In the genomic region with DNA sequence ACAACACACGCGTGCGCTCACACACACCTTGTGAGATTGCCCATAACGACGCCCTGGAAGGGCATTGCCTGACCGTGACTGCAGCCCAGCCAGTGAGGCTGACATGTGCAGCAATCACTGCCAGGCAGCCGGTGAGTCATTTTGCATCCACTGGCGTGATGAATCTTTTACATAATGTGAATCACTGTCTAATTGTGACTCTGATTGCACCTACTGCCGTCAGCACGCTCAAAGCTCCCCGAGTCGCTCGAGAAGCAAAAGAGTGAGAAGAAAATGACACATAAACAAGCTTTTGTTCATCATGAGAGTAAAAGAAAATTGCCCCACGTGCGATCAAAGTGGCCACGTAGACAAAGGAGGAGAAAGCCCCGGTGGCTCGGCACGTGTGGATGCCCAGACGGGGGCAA, we compare ENCODE assay signal across 9 cellular contexts.
DNase-seq lines count a peak whose midpoint lies in the region; ATAC-seq and TF ChIP-seq lines count a peak whose summit lies in the region.
"Had no signal": no experiment of that assay in that cellular context is flagged by ENCODE, and none has a peak within 500 bp of the region (broad histone marks: within the 10 kb centered on the region; RNA-seq: fewer than 3 reads in every experiment).

No MANE protein-coding gene starts in this region.

- H3K4me3 ChIP-seq in neural progenitor cell = no peak overlapping the region

- no peaks in the 10 kb centered on the region for H3K79me2 ChIP-seq in neural progenitor cell (ENCODE audit: low read depth)

- H3K27ac Mint-ChIP-seq in activated naive CD4-positive, alpha-beta T cell treated with anti-CD3 and anti-CD28 coated beads, Interleukin-2, amount 10 ng/mL, durations not matched to agents 7 days and 5 days = no peak overlapping the region
- H3K27ac Mint-ChIP-seq in activated naive CD8-positive, alpha-beta T cell treated with anti-CD3 and anti-CD28 coated beads, Interleukin-2, amount 50 U/mL, for 24 hours = no peak overlapping the region
- no peak overlapping the region for H3K27ac Mint-ChIP-seq in neural progenitor cell
- H3K27ac Mint-ChIP-seq: naive B cell had no signal

- no peaks in the 10 kb centered on the region for H3K4me1 ChIP-seq in neural progenitor cell

- H4K20me1 ChIP-seq in neural progenitor cell (ENCODE audit: low read depth) = no peaks in the 10 kb centered on the region

- H3F3A ChIP-seq in neural progenitor cell (ENCODE audit: low read depth) = no peaks in the 10 kb centered on the region

- TF ChIP-seq CTCF in neural progenitor cell (IDR thresholded peaks at IDR 0.05) = no peak

- H3K4me2 ChIP-seq in neural progenitor cell = no peak overlapping the region

- no peak overlapping the region for H2AFZ ChIP-seq in neural progenitor cell (replicated peaks)

- no peaks in the 10 kb centered on the region for H3K27me3 ChIP-seq in neural progenitor cell

- H3K9ac ChIP-seq in neural progenitor cell = no peak overlapping the region

- H3K27ac ChIP-seq in neural progenitor cell = no peak overlapping the region

- H3K27me3 Mint-ChIP-seq in activated naive CD4-positive, alpha-beta T cell treated with anti-CD3 and anti-CD28 coated beads, Interleukin-2, amount 10 ng/mL, durations not matched to agents 7 days and 5 days = peaks cover 15% of the 10 kb centered on the region
- peaks cover 37% of the 10 kb centered on the region for H3K27me3 Mint-ChIP-seq in activated naive CD8-positive, alpha-beta T cell treated with anti-CD3 and anti-CD28 coated beads, Interleukin-2, amount 50 U/mL, for 24 hours
- H3K27me3 Mint-ChIP-seq in neural progenitor cell (ENCODE audit: insufficient read depth, low read depth) = peaks cover 2% of the 10 kb centered on the region

- no peaks in the 10 kb centered on the region for H3K36me3 Mint-ChIP-seq in activated naive CD4-positive, alpha-beta T cell treated with anti-CD3 and anti-CD28 coated beads, Interleukin-2, amount 10 ng/mL, durations not matched to agents 7 days and 5 days
- no peaks in the 10 kb centered on the region for H3K36me3 Mint-ChIP-seq in activated naive CD8-positive, alpha-beta T cell treated with anti-CD3 and anti-CD28 coated beads, Interleukin-2, amount 50 U/mL, for 24 hours (ENCODE audit: low read depth)
- H3K36me3 Mint-ChIP-seq in neural progenitor cell = no peaks in the 10 kb centered on the region
- H3K36me3 Mint-ChIP-seq: naive B cell had no signal

- H3K4me3 Mint-ChIP-seq in activated naive CD4-positive, alpha-beta T cell treated with anti-CD3 and anti-CD28 coated beads, Interleukin-2, amount 10 ng/mL, durations not matched to agents 7 days and 5 days = no peak overlapping the region
- H3K4me3 Mint-ChIP-seq in activated naive CD8-positive, alpha-beta T cell treated with anti-CD3 and anti-CD28 coated beads, Interleukin-2, amount 50 U/mL, for 24 hours = no peak overlapping the region
- H3K4me3 Mint-ChIP-seq in neural progenitor cell = no peak overlapping the region

- ATAC-seq in HG03432 (IDR thresholded peaks at IDR 0.05; ENCODE audit: unreplicated experiment) = peak; percentile 72
- ATAC-seq in activated naive CD8-positive, alpha-beta T cell treated with anti-CD3 and anti-CD28 coated beads, Interleukin-2, amount 50 U/mL, for 24 hours = peak; percentile 70

- no peaks in the 10 kb centered on the region for H3K9me3 Mint-ChIP-seq in activated naive CD4-positive, alpha-beta T cell treated with anti-CD3 and anti-CD28 coated beads, Interleukin-2, amount 10 ng/mL, durations not matched to agents 7 days and 5 days
- H3K9me3 Mint-ChIP-seq in activated naive CD8-positive, alpha-beta T cell treated with anti-CD3 and anti-CD28 coated beads, Interleukin-2, amount 50 U/mL, for 24 hours = no peaks in the 10 kb centered on the region
- peaks cover 2% of the 10 kb centered on the region for H3K9me3 Mint-ChIP-seq in neural progenitor cell

- H3K4me1 Mint-ChIP-seq in activated naive CD4-positive, alpha-beta T cell treated with anti-CD3 and anti-CD28 coated beads, Interleukin-2, amount 10 ng/mL, durations not matched to agents 7 days and 5 days = no peaks in the 10 kb centered on the region
- peaks cover 32% of the 10 kb centered on the region for H3K4me1 Mint-ChIP-seq in activated naive CD8-positive, alpha-beta T cell treated with anti-CD3 and anti-CD28 coated beads, Interleukin-2, amount 50 U/mL, for 24 hours
- H3K4me1 Mint-ChIP-seq in neural progenitor cell = no peaks in the 10 kb centered on the region
- H3K4me1 Mint-ChIP-seq: naive B cell had no signal

- DNase-seq in activated naive CD4-positive, alpha-beta T cell treated with Interleukin-2 at 50 U/mL for 16 hours = peak; percentile 70
- no peak for DNase-seq in activated naive CD4-positive, alpha-beta T cell treated with anti-CD3 and anti-CD28 coated beads, Interleukin-2, amount 10 ng/mL, durations not matched to agents 7 days and 5 days
- peak; percentile 23 for DNase-seq in activated naive CD8-positive, alpha-beta T cell treated with anti-CD3 and anti-CD28 coated beads, Interleukin-2, amount 50 U/mL, for 24 hours
- DNase-seq in superior temporal gyrus (ENCODE audit: extremely low spot score) (peak; percentile 50), NCI-H2107 (lab: John Stamatoyannopoulos, UW) (no peak), GF-D8 (lab: John Stamatoyannopoulos, UW) (no peak), neural progenitor cell (ENCODE audit: low spot score) (no peak)
- DNase-seq: naive B cell had no signal

- no peaks in the 10 kb centered on the region for H3K36me3 ChIP-seq in neural progenitor cell

- CTCF ChIA-PET in activated naive CD4-positive, alpha-beta T cell treated with anti-CD3 and anti-CD28 coated beads, Interleukin-2, amount 10 ng/mL, durations not matched to agents 7 days and 5 days (lab: Charles Lee) = no interaction called here

- no peaks in the 10 kb centered on the region for H3K9me3 ChIP-seq in neural progenitor cell (ENCODE audit: low read depth)

Comparison
In these comparisons a context has a peak if more than half of its experiments do, and no peak if none do; other contexts are left out.
1. DNase-seq: peak in activated naive CD4-positive, alpha-beta T cell treated with Interleukin-2 at 50 U/mL for 16 hours (single experiment), activated naive CD8-positive, alpha-beta T cell treated with anti-CD3 and anti-CD28 coated beads, Interleukin-2, amount 50 U/mL, for 24 hours (single experiment) and superior temporal gyrus (single experiment); none in activated naive CD4-positive, alpha-beta T cell treated with anti-CD3 and anti-CD28 coated beads, Interleukin-2, amount 10 ng/mL, durations not matched to agents 7 days and 5 days (single experiment), NCI-H2107 (single experiment), GF-D8 (single experiment) and neural progenitor cell (single experiment).